ENCODE assay signal across 17 cellular contexts in genomic region chrX:68681443-68681941, GRCh38. TPM values are rescaled to one million over a fixed set of nuclear protein-coding genes. Genes with fewer than 3 reads are reported as not detected.
DNase-seq lines count a peak whose midpoint lies in the region; ATAC-seq and TF ChIP-seq lines count a peak whose summit lies in the region.
"Had no signal": no experiment of that assay in that cellular context is flagged by ENCODE, and none has a peak within 500 bp of the region (broad histone marks: within the 10 kb centered on the region; RNA-seq: fewer than 3 reads in every experiment).

No MANE protein-coding gene starts in this region.

- intact Hi-C loops in lower lobe of right lung (cut with DNase I) (no loop called here), left lung (cut with DNase I) (no loop called here)

- ATAC-seq in activated naive CD4-positive, alpha-beta T cell treated with anti-CD3 and anti-CD28 coated beads, Interleukin-2, amount 50 U/mL, for 72 hours = peak; percentile 24 to 77
- ATAC-seq in stimulated activated naive B cell treated with anti-CD40 and anti-IgM and Interleukin-4, amounts not matched to agents 10 μg/mL and 1 μg/mL and 100 μg/mL, for 72 hours (replicated peaks) = peak; percentile 81
- ATAC-seq in lower lobe of right lung (no peak), left lung (no peak)
- ATAC-seq: naive thymus-derived CD8-positive, alpha-beta T cell had no signal

- H3K36me3 Mint-ChIP-seq in activated naive CD4-positive, alpha-beta T cell treated with anti-CD3 and anti-CD28 coated beads, Interleukin-2, amount 50 U/mL, for 72 hours = no peaks in the 10 kb centered on the region
- peaks cover 0 to 3% of the 10 kb centered on the region in 2 donors for H3K36me3 Mint-ChIP-seq in stimulated activated naive B cell treated with anti-CD40 and anti-IgM and Interleukin-4, amounts not matched to agents 10 μg/mL and 1 μg/mL and 100 μg/mL, for 72 hours
- H3K36me3 Mint-ChIP-seq: naive thymus-derived CD8-positive, alpha-beta T cell; type B pancreatic cell had no signal

- H3K4me3 ChIP-seq in cardiac fibroblast (replicated peaks in 1 of 2; ENCODE audit: low read depth in 2 of 2, low read length in 2 of 2) (no peak overlapping the region), lower lobe of right lung (no peak overlapping the region), left lung (no peak overlapping the region)
- H3K4me3 ChIP-seq: breast epithelium had no signal

- no peak overlapping the region for H3K4me3 Mint-ChIP-seq in stimulated activated naive B cell treated with anti-CD40 and anti-IgM and Interleukin-4, amounts not matched to agents 10 μg/mL and 1 μg/mL and 100 μg/mL, for 72 hours
- H3K4me3 Mint-ChIP-seq: activated B cell treated with CpG ODN at 0.5 μM for 24 hours; naive thymus-derived CD8-positive, alpha-beta T cell; type B pancreatic cell had no signal

- peaks cover 9 to 17% of the 10 kb centered on the region in 2 donors for H3K27me3 Mint-ChIP-seq in stimulated activated naive B cell treated with anti-CD40 and anti-IgM and Interleukin-4, amounts not matched to agents 10 μg/mL and 1 μg/mL and 100 μg/mL, for 72 hours
- H3K27me3 Mint-ChIP-seq: activated B cell treated with CpG ODN at 0.5 μM for 24 hours had no signal

- H3K9me3 ChIP-seq in lower lobe of right lung = no peaks in the 10 kb centered on the region
- no peaks in the 10 kb centered on the region for H3K9me3 ChIP-seq in left lung
- H3K9me3 ChIP-seq: breast epithelium had no signal

- H3K27me3 ChIP-seq in lower lobe of right lung (ENCODE audit: low read depth) (no peaks in the 10 kb centered on the region), left lung (no peaks in the 10 kb centered on the region)

- TF ChIP-seq CTCF in cardiac fibroblast (IDR thresholded peaks at IDR 0.05; ENCODE audit: low read depth, low read length) = no peak
- TF ChIP-seq CTCF in lower lobe of right lung (IDR thresholded peaks at IDR 0.05) = no peak
- TF ChIP-seq CTCF in left lung (IDR thresholded peaks at IDR 0.05) = no peak

- no peak overlapping the region for H3K27ac Mint-ChIP-seq in activated naive CD4-positive, alpha-beta T cell treated with anti-CD3 and anti-CD28 coated beads, Interleukin-2, amount 50 U/mL, for 72 hours
- H3K27ac Mint-ChIP-seq in stimulated activated naive B cell treated with anti-CD40 and anti-IgM and Interleukin-4, amounts not matched to agents 10 μg/mL and 1 μg/mL and 100 μg/mL, for 72 hours = no peak overlapping the region
- H3K27ac Mint-ChIP-seq: activated B cell treated with CpG ODN at 0.5 μM for 24 hours; naive thymus-derived CD8-positive, alpha-beta T cell; type B pancreatic cell had no signal

- peaks cover 24% of the 10 kb centered on the region for H3K4me1 ChIP-seq in lower lobe of right lung
- H3K4me1 ChIP-seq in left lung = peaks cover 6 to 25% of the 10 kb centered on the region in 2 donors
- H3K4me1 ChIP-seq: breast epithelium had no signal

- H3K9me3 Mint-ChIP-seq in activated naive CD4-positive, alpha-beta T cell treated with anti-CD3 and anti-CD28 coated beads, Interleukin-2, amount 50 U/mL, for 72 hours = no peaks in the 10 kb centered on the region
- no peaks in the 10 kb centered on the region for H3K9me3 Mint-ChIP-seq in stimulated activated naive B cell treated with anti-CD40 and anti-IgM and Interleukin-4, amounts not matched to agents 10 μg/mL and 1 μg/mL and 100 μg/mL, for 72 hours
- H3K9me3 Mint-ChIP-seq: activated B cell treated with CpG ODN at 0.5 μM for 24 hours; naive thymus-derived CD8-positive, alpha-beta T cell; type B pancreatic cell had no signal

- H3K36me3 ChIP-seq in lower lobe of right lung (no peaks in the 10 kb centered on the region), left lung (no peaks in the 10 kb centered on the region)
- H3K36me3 ChIP-seq: breast epithelium had no signal

- H3K4me1 Mint-ChIP-seq in stimulated activated naive B cell treated with anti-CD40 and anti-IgM and Interleukin-4, amounts not matched to agents 10 μg/mL and 1 μg/mL and 100 μg/mL, for 72 hours = peaks cover 10 to 11% of the 10 kb centered on the region in 2 donors

- DNase-seq in activated naive CD4-positive, alpha-beta T cell treated with anti-CD3 and anti-CD28 coated beads, Interleukin-2, amount 50 U/mL, for 72 hours (ENCODE audit: low spot score in 2 of 2) = no peak
- no peak for DNase-seq in activated naive CD4-positive, alpha-beta T cell treated with anti-CD3 and anti-CD28 coated beads, Interleukin-2, amount 50 U/mL, for 16 hours
- DNase-seq in HK-2 (ENCODE audit: unreplicated experiment) (peak; percentile 71), cardiac fibroblast (ENCODE audit: low read depth in 2 of 2) (peak; percentile 76 to 84), lower lobe of right lung (no peak), OCI-M1 (lab: John Stamatoyannopoulos, UW) (no peak), left lung (no peak)
- peak; percentile 39 for DNase-seq in stimulated activated naive B cell treated with anti-CD40 and anti-IgM and Interleukin-4, amounts not matched to agents 10 μg/mL and 1 μg/mL and 100 μg/mL, for 72 hours
- DNase-seq: activated B cell treated with CpG ODN at 0.5 μM for 24 hours; activated T-cell treated with anti-CD3 and anti-CD28 coated beads, Interleukin-2, amount 50 U/mL, for 1 hour; Karpas-422; naive thymus-derived CD8-positive, alpha-beta T cell; NCI-H446 treated with DMSO at 0.1 percent for 48 hours; SIG-M5 had no signal

- H3K27ac ChIP-seq in lower lobe of right lung (no peak overlapping the region), left lung (no peak overlapping the region)
- H3K27ac ChIP-seq: epithelial cell of prostate had no signal

RNA-seq across cellular contexts. Expression of gene STARD8, which starts 34.0 kb away (rescaled TPM):
- total RNA-seq in activated naive CD4-positive, alpha-beta T cell treated with anti-CD3 and anti-CD28 coated beads, Interleukin-2, amount 50 U/mL, for 72 hours = under 1 TPM; 0.27 to 0.43 TPM
- total RNA-seq in lower lobe of right lung (36.5 TPM), left lung (10 to 100 TPM; 11.9 to 18.8 TPM)

Comparison
In these comparisons a context has a peak if more than half of its experiments do, and no peak if none do; other contexts are left out.
1. ATAC-seq: peak in activated naive CD4-positive, alpha-beta T cell treated with anti-CD3 and anti-CD28 coated beads, Interleukin-2, amount 50 U/mL, for 72 hours (2 of 2) and stimulated activated naive B cell treated with anti-CD40 and anti-IgM and Interleukin-4, amounts not matched to agents 10 μg/mL and 1 μg/mL and 100 μg/mL, for 72 hours (2 of 2); none in lower lobe of right lung (0 of 2) and left lung (single experiment).
2. DNase-seq: peak in HK-2 (single experiment), cardiac fibroblast (2 of 2) and stimulated activated naive B cell treated with anti-CD40 and anti-IgM and Interleukin-4, amounts not matched to agents 10 μg/mL and 1 μg/mL and 100 μg/mL, for 72 hours (single experiment); none in activated naive CD4-positive, alpha-beta T cell treated with anti-CD3 and anti-CD28 coated beads, Interleukin-2, amount 50 U/mL, for 72 hours (0 of 2), activated naive CD4-positive, alpha-beta T cell treated with anti-CD3 and anti-CD28 coated beads, Interleukin-2, amount 50 U/mL, for 16 hours (single experiment), lower lobe of right lung (single experiment), OCI-M1 (single experiment) and left lung (0 of 2).
3. RNA of gene STARD8, which starts 34.0 kb away (total RNA-seq): 36.5 TPM in lower lobe of right lung (single experiment) and 11.9 to 18.8 TPM in left lung; 0.27 to 0.43 TPM in activated naive CD4-positive, alpha-beta T cell treated with anti-CD3 and anti-CD28 coated beads, Interleukin-2, amount 50 U/mL, for 72 hours; every median in the first group is over 4 times any median in the second.